ENCODE assay signal across 4 cellular contexts in the genomic region with DNA sequence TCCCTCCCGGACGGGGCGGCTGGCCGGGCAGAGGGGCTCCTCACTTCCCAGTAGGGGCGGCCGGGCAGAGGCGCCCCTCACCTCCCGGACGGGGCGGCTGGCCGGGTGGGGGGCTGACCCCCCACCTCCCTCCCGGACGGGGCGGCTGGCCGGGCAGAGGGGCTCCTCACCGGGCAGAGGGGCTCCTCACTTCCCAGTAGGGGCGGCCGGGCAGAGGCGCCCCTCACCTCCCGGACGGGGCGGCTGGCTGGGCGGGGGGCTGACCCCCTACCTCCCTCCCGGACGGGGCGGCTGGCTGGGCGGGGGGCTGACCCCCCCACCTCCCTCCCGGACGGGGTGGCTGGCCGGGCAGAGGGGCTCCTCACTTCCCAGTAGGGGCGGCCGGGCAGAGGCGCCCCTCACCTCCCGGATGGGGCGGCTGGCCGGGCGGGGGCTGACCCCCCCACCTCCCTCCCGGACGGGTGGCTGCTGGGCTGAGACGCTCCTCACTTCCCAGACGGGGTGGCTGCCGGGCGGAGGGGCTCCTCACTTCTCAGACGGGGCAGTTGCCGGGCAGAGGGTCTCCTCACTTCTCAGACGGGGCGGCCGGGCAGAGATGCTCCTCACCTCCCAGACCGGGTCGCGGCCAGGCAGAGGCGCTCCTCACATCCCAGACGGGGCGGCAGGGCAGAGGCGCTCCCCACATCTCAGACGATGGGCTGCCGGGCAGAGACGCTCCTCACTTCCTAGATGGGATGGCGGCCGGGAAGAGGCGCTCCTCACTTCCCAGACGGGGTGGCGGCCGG. TPM values are rescaled to one million over a fixed set of nuclear protein-coding genes. Genes with fewer than 3 reads are reported as not detected.
"Had no signal": no experiment of that assay in that cellular context is flagged by ENCODE, and none has a peak within 500 bp of the region (broad histone marks: within the 10 kb centered on the region; RNA-seq: fewer than 3 reads in every experiment).

No MANE protein-coding gene starts in this region.

RNA-seq across cellular contexts. Expression of gene OSMR, which starts 16.4 kb away (rescaled TPM):
- total RNA-seq: activated naive CD8-positive, alpha-beta T cell treated with anti-CD3 and anti-CD28 coated beads for 36 hours; activated naive CD8-positive, alpha-beta T cell treated with anti-CD3 and anti-CD28 coated beads, Interleukin-2, amount 10 ng/mL, durations not matched to agents 7 days and 5 days; activated T-helper 1 cell treated with anti-CD3 and anti-CD28 coated beads, Interleukin-12 subunit alpha, Interleukin-12 subunit beta, Interleukin-2, Interleukin-4 antibody, amounts not matched to agents 30 ng/mL and 10 ng/mL and 1 ng/mL, durations not matched to agents 14 hours and 24 hours and 36 hours; cardiac muscle cell had no signal
